25 cellular contexts compared by ENCODE assay signal in genomic region chr7:144534655-144535395, GRCh38.
DNase-seq lines count a peak whose midpoint lies in the region; ATAC-seq and TF ChIP-seq lines count a peak whose summit lies in the region.
"Had no signal": no experiment of that assay in that cellular context is flagged by ENCODE, and none has a peak within 500 bp of the region (broad histone marks: within the 10 kb centered on the region; RNA-seq: fewer than 3 reads in every experiment).

No MANE protein-coding gene starts in this region.

- DNase-seq in ELF-1 (ENCODE audit: low read depth, low spot score): peak; percentile 11
- DNase-seq in WTC11 (ENCODE audit: low spot score): no peak
- peak; percentile 69 for DNase-seq in iPS DF 4.7 (ENCODE audit: extremely low read depth, low spot score)
- no peak for DNase-seq in stimulated activated CD8-positive, alpha-beta memory T cell treated with anti-CD3 and anti-CD28 coated beads, Interleukin-4, amount 100 ng/mL, for 48 hours
- no peak for DNase-seq in DMS53 treated with DMSO at 0.1 percent for 48 hours (lab: John Stamatoyannopoulos, UW; ENCODE audit: unreplicated experiment)
- no peak for DNase-seq in activated naive CD8-positive, alpha-beta T cell treated with anti-CD3 and anti-CD28 coated beads for 36 hours
- DNase-seq: Caco-2; CD8-positive, alpha-beta T cell; DMS79; EL; Kasumi-1; NCI-H1092 treated with DMSO at 0.1 percent for 48 hours; NCI-H1436; NCI-H187 treated with DMSO at 0.1 percent for 48 hours; NCI-H524; SHP77 treated with DMSO at 0.1 percent for 48 hours had no signal

- H3K9me3 ChIP-seq in HUES6 (ENCODE audit: control insufficient read depth, insufficient read depth, low read depth, low read length): peaks cover 3% of the 10 kb centered on the region
- H3K9me3 ChIP-seq: Caco-2 had no signal

- peaks cover 18% of the 10 kb centered on the region for H3K27me3 Mint-ChIP-seq in WTC11 (ENCODE audit: low read depth)
- no peaks in the 10 kb centered on the region for H3K27me3 Mint-ChIP-seq in activated naive CD8-positive, alpha-beta T cell treated with anti-CD3 and anti-CD28 coated beads for 36 hours
- H3K27me3 Mint-ChIP-seq: B cell had no signal

- no peak overlapping the region for H3K4me3 ChIP-seq in HUES6 (ENCODE audit: low read depth, low read length)
- H3K4me3 ChIP-seq: K562 had no signal

- no peaks in the 10 kb centered on the region for H3K36me3 ChIP-seq in HUES6 (ENCODE audit: control insufficient read depth, insufficient read depth, low read length)

- CTCF ChIA-PET in WTC11 (lab: Charles Lee): interaction anchor here (1.0 to 1.2 kb wide), 2 partner anchors 19 to 98 kb away, joined by 3 read pairs; no protein-coding TSS in a partner anchor

- ATAC-seq in WTC11: peak; percentile 92
- no peak for ATAC-seq in HG03565 (IDR thresholded peaks at IDR 0.05; ENCODE audit: unreplicated experiment)
- ATAC-seq: CD8-positive, alpha-beta T cell; HCT116; K562; Panc1 had no signal

- TF ChIP-seq CTCF in WTC11 (IDR thresholded peaks at IDR 0.05): no peak

- POLR2A ChIA-PET in WTC11 (lab: Charles Lee): no interaction called here

- H3K4me1 ChIP-seq in HUES6 (ENCODE audit: control insufficient read depth, insufficient read depth, low read length): peaks cover 4% of the 10 kb centered on the region
- H3K4me1 ChIP-seq: Caco-2 had no signal

- H3K4me1 Mint-ChIP-seq in WTC11: peaks cover 20% of the 10 kb centered on the region
- no peaks in the 10 kb centered on the region for H3K4me1 Mint-ChIP-seq in activated naive CD8-positive, alpha-beta T cell treated with anti-CD3 and anti-CD28 coated beads for 36 hours

- H3K27me3 ChIP-seq in HUES6 (ENCODE audit: control insufficient read depth, insufficient read depth, low read length): no peaks in the 10 kb centered on the region

- peaks cover 18% of the 10 kb centered on the region for H3K9me3 Mint-ChIP-seq in WTC11
- H3K9me3 Mint-ChIP-seq in activated naive CD8-positive, alpha-beta T cell treated with anti-CD3 and anti-CD28 coated beads for 36 hours: peaks cover 5% of the 10 kb centered on the region

- peaks cover 9% of the 10 kb centered on the region for H3K36me3 Mint-ChIP-seq in WTC11
- H3K36me3 Mint-ChIP-seq in activated naive CD8-positive, alpha-beta T cell treated with anti-CD3 and anti-CD28 coated beads for 36 hours: peaks cover 22% of the 10 kb centered on the region

- H3K27ac ChIP-seq in HUES6 (ENCODE audit: low read depth, low read length): peak overlapping the region; percentile 87
- H3K27ac ChIP-seq: 22Rv1, C4-2B, HL-60 had no signal

- peak overlapping the region; percentile 29 for H3K9ac ChIP-seq in HUES6 (ENCODE audit: low read length)

- peak overlapping the region; percentile 86 for H3K27ac Mint-ChIP-seq in WTC11
- no peak overlapping the region for H3K27ac Mint-ChIP-seq in activated naive CD8-positive, alpha-beta T cell treated with anti-CD3 and anti-CD28 coated beads for 36 hours
- H3K27ac Mint-ChIP-seq: B cell; CD8-positive, alpha-beta T cell had no signal

- 0 out of 2 replicates have a peak overlapping the region, but pooled peaks have one; percentile 19 for H3K4me3 Mint-ChIP-seq in WTC11
- no peak overlapping the region for H3K4me3 Mint-ChIP-seq in activated naive CD8-positive, alpha-beta T cell treated with anti-CD3 and anti-CD28 coated beads for 36 hours
- H3K4me3 Mint-ChIP-seq: B cell; CD8-positive, alpha-beta T cell had no signal

TF ChIP-seq in WTC11, 78 proteins besides CTCF, POLR2A, EP300 and RAD21:
- TF ChIP-seq E2F5 (CRISPR knock-in tag; IDR thresholded peaks at IDR 0.05): no peak
- peak; percentile 68; the same call in 1 of the 2 replicates for TF ChIP-seq GTF2I (CRISPR knock-in tag; conservative IDR thresholded peaks at IDR 0.05)
- no peak for TF ChIP-seq ZNF423 (CRISPR knock-in tag; IDR thresholded peaks at IDR 0.05)
- no peak for TF ChIP-seq ZNF138 (CRISPR knock-in tag; conservative IDR thresholded peaks at IDR 0.05)
- TF ChIP-seq AR (CRISPR knock-in tag; IDR thresholded peaks at IDR 0.05): no peak
- no peak for TF ChIP-seq USF2 (CRISPR knock-in tag; IDR thresholded peaks at IDR 0.05)
- TF ChIP-seq ZMAT4 (CRISPR knock-in tag; IDR thresholded peaks at IDR 0.05): no peak
- no peak for TF ChIP-seq NFATC4 (CRISPR knock-in tag; IDR thresholded peaks at IDR 0.05)

Comparison
In these comparisons a context has a peak if more than half of its experiments do, and no peak if none do; other contexts are left out.
1. DNase-seq: peak in ELF-1 (single experiment) and iPS DF 4.7 (single experiment); none in WTC11 (single experiment), stimulated activated CD8-positive, alpha-beta memory T cell treated with anti-CD3 and anti-CD28 coated beads, Interleukin-4, amount 100 ng/mL, for 48 hours (single experiment), DMS53 treated with DMSO at 0.1 percent for 48 hours (single experiment) and activated naive CD8-positive, alpha-beta T cell treated with anti-CD3 and anti-CD28 coated beads for 36 hours (single experiment).